Comparison of ENCODE assay signal across 36 cellular contexts in genomic region chr15:99241752-99242151, GRCh38. TPM values are rescaled to one million over a fixed set of nuclear protein-coding genes. Genes with fewer than 3 reads are reported as not detected.
DNase-seq lines count a peak whose midpoint lies in the region; ATAC-seq, FAIRE-seq and TF ChIP-seq lines count a peak whose summit lies in the region.
"Had no signal": no experiment of that assay in that cellular context is flagged by ENCODE, and none has a peak within 500 bp of the region (broad histone marks: within the 10 kb centered on the region; RNA-seq: fewer than 3 reads in every experiment).

No MANE protein-coding gene starts in this region.

- H3K4me2 ChIP-seq in trophoblast cell (ENCODE audit: low read length) = no peak overlapping the region
- H3K4me2 ChIP-seq: A549; BLaER1; BLaER1 treated with 17β-estradiol and CSF1 and Interleukin-3, amounts not matched to agents 10 nM and 100 nM had no signal

- H2AK5ac ChIP-seq in trophoblast cell (ENCODE audit: low read length) = no peak overlapping the region

- FAIRE-seq in GM12892 (lab: Jason Lieb, UNC) = peak; percentile 14
- FAIRE-seq: D721Med had no signal

- TF ChIP-seq POLR2A in GM12892 (IDR thresholded peaks at IDR 0.05; ENCODE audit: low read depth, low read length) (no peak), adrenal gland (IDR thresholded peaks at IDR 0.05) (no peak)

- H3K36me3 ChIP-seq in left ventricle myocardium inferior (peaks cover 26% of the 10 kb centered on the region), adrenal gland (replicated peaks in 1 of 2) (peaks cover 0 to 4% of the 10 kb centered on the region in 2 donors), trophoblast cell (ENCODE audit: control insufficient read depth in 1 of 2, insufficient read depth in 2 of 2, low read length in 2 of 2) (peaks cover 4 to 11% of the 10 kb centered on the region in 2 experiments)
- H3K36me3 ChIP-seq: BE2C; BLaER1; BLaER1 treated with 17β-estradiol and CSF1 and Interleukin-3, amounts not matched to agents 10 nM and 100 nM had no signal

- WGBS in adrenal gland, 4 donors = 32 to 73% (median 56%) methylated on average over 9 of the region's 9 CpGs
- no CpG with 5 or more reads among the region's 9 CpGs for WGBS in trophoblast cell (ENCODE audit: extremely low coverage, insufficient coverage, insufficient read length)

- H3K23ac ChIP-seq in trophoblast cell (ENCODE audit: low read length) = no peak overlapping the region

- H3K4me3 Mint-ChIP-seq in activated CD4-positive, alpha-beta T cell treated with anti-CD3 and anti-CD28 coated beads for 36 hours = no peak overlapping the region
- H3K4me3 Mint-ChIP-seq: B cell; CD14-positive monocyte; CD4-positive, alpha-beta memory T cell; CD4-positive, alpha-beta T cell; CD4-positive, CD25-positive, alpha-beta regulatory T cell; CD8-positive, alpha-beta memory T cell; CD8-positive, alpha-beta T cell had no signal

- H2BK5ac ChIP-seq in trophoblast cell (ENCODE audit: low read depth, low read length, poor library complexity) = no peak overlapping the region

- H2BK120ac ChIP-seq in trophoblast cell (ENCODE audit: insufficient read depth, low read length, poor library complexity) = peak overlapping the region; percentile 43

- H3K27ac ChIP-seq in left ventricle myocardium inferior (replicated peaks) = no peak overlapping the region
- no peak overlapping the region for H3K27ac ChIP-seq in adrenal gland
- no peak overlapping the region for H3K27ac ChIP-seq in trophoblast cell (ENCODE audit: low read depth, low read length)
- H3K27ac ChIP-seq: 22Rv1; A549; BLaER1; BLaER1 treated with 17β-estradiol and CSF1 and Interleukin-3, amounts not matched to agents 10 nM and 100 nM; C4-2B had no signal

- peak overlapping the region; percentile 16 for H3K9ac ChIP-seq in trophoblast cell (ENCODE audit: low read length)
- H3K9ac ChIP-seq: BLaER1; BLaER1 treated with 17β-estradiol and CSF1 and Interleukin-3, amounts not matched to agents 10 nM and 100 nM had no signal

- H3K4me3 ChIP-seq in left ventricle myocardium inferior (no peak overlapping the region), adrenal gland (no peak overlapping the region), trophoblast cell (ENCODE audit: low read depth, low read length) (no peak overlapping the region)
- H3K4me3 ChIP-seq: A549; BLaER1; BLaER1 treated with 17β-estradiol and CSF1 and Interleukin-3, amounts not matched to agents 10 nM and 100 nM had no signal

- no peak for DNase-seq in Right ventricle myocardium inferior (ENCODE audit: missing footprints)
- DNase-seq in left ventricle myocardium inferior = no peak
- DNase-seq in GM12892 (ENCODE audit: insufficient read length) = no peak
- DNase-seq in adrenal gland = peak in 5 of 7 donors; percentile 24 to 61 (median 45)
- DNase-seq in trophoblast cell = no peak
- DNase-seq in activated CD4-positive, alpha-beta T cell treated with anti-CD3 and anti-CD28 coated beads for 36 hours = no peak
- no peak for DNase-seq in NCI-H524 (lab: John Stamatoyannopoulos, UW)
- DNase-seq: 8988T; ACHN; AML-193; BE2C; C1 segment of cervical spinal cord; Caco-2; Calu3; CD4-positive, alpha-beta memory T cell; CD4-positive, alpha-beta T cell; CD4-positive, CD25-positive, alpha-beta regulatory T cell; CD8-positive, alpha-beta memory T cell; CD8-positive, alpha-beta T cell; COR-L47; DMS 273 treated with DMSO at 0.1 percent for 48 hours; DMS153; DMS53; DMS79; DMS79 treated with DMSO at 0.1 percent for 48 hours; DND-41; EL had no signal

- CTCF ChIA-PET in activated CD4-positive, alpha-beta T cell treated with anti-CD3 and anti-CD28 coated beads for 36 hours (lab: Charles Lee) = no interaction called here

- H4K8ac ChIP-seq in trophoblast cell (ENCODE audit: low read depth, low read length) = no peak overlapping the region

- H3K9me3 Mint-ChIP-seq in activated CD4-positive, alpha-beta T cell treated with anti-CD3 and anti-CD28 coated beads for 36 hours (ENCODE audit: low read depth) = no peaks in the 10 kb centered on the region
- H3K9me3 Mint-ChIP-seq: CD14-positive monocyte; CD4-positive, alpha-beta memory T cell; CD4-positive, alpha-beta T cell; CD8-positive, alpha-beta memory T cell; CD8-positive, alpha-beta T cell had no signal

- no peak overlapping the region for H3K18ac ChIP-seq in trophoblast cell (ENCODE audit: low read length)

- TF ChIP-seq CTCF in left ventricle myocardium inferior (IDR thresholded peaks at IDR 0.05; ENCODE audit: borderline replicate concordance) (no peak), adrenal gland (IDR thresholded peaks at IDR 0.05) (no peak)

- ATAC-seq in Right ventricle myocardium inferior (peak; percentile 10), HG03565 (IDR thresholded peaks at IDR 0.05; ENCODE audit: unreplicated experiment) (no peak)
- ATAC-seq in activated CD4-positive, alpha-beta T cell treated with anti-CD3 and anti-CD28 coated beads for 36 hours = no peak
- ATAC-seq: A549; CD8-positive, alpha-beta T cell had no signal

- no peak overlapping the region for H4K91ac ChIP-seq in trophoblast cell (ENCODE audit: low read depth, low read length)

- H3K27me3 ChIP-seq in left ventricle myocardium inferior (ENCODE audit: low read depth) (no peaks in the 10 kb centered on the region), adrenal gland (no peaks in the 10 kb centered on the region), trophoblast cell (ENCODE audit: insufficient read depth, low read length) (no peaks in the 10 kb centered on the region)
- H3K27me3 ChIP-seq: BE2C; BLaER1; BLaER1 treated with 17β-estradiol and CSF1 and Interleukin-3, amounts not matched to agents 10 nM and 100 nM had no signal

- H3K79me1 ChIP-seq in trophoblast cell (ENCODE audit: low read length) = no peaks in the 10 kb centered on the region

- peaks cover 8% of the 10 kb centered on the region for H3K4me1 ChIP-seq in left ventricle myocardium inferior
- H3K4me1 ChIP-seq in adrenal gland (replicated peaks in 1 of 2) = no peaks in the 10 kb centered on the region
- H3K4me1 ChIP-seq in trophoblast cell (ENCODE audit: control insufficient read depth in 1 of 2, insufficient read depth in 2 of 2, low read length in 2 of 2) = no peaks in the 10 kb centered on the region
- H3K4me1 ChIP-seq: A549, BE2C, BLaER1, Caco-2 had no signal

- H3K9me3 ChIP-seq in left ventricle myocardium inferior (replicated peaks) (no peaks in the 10 kb centered on the region), adrenal gland (replicated peaks in 1 of 3) (no peaks in the 10 kb centered on the region), trophoblast cell (ENCODE audit: insufficient read depth, low read depth, low read length) (no peaks in the 10 kb centered on the region)
- H3K9me3 ChIP-seq: A549; BE2C; BLaER1; BLaER1 treated with 17β-estradiol and CSF1 and Interleukin-3, amounts not matched to agents 10 nM and 100 nM; Caco-2 had no signal

- no peak overlapping the region for H3K4ac ChIP-seq in trophoblast cell (ENCODE audit: low read depth, low read length)

- peaks cover 4% of the 10 kb centered on the region for H3K27me3 Mint-ChIP-seq in activated CD4-positive, alpha-beta T cell treated with anti-CD3 and anti-CD28 coated beads for 36 hours
- H3K27me3 Mint-ChIP-seq: B cell had no signal

- no peak overlapping the region for H3K14ac ChIP-seq in trophoblast cell (ENCODE audit: low read length)

- intact Hi-C loops in Right ventricle myocardium inferior (cut with DNase I) = no loop called here
- intact Hi-C loops in left ventricle myocardium inferior (cut with micrococcal nuclease) = no loop called here
- intact Hi-C loops in adrenal gland (cut with DNase I) = no loop called here
- intact Hi-C loops in activated CD4-positive, alpha-beta T cell treated with anti-CD3 and anti-CD28 coated beads for 36 hours (cut with DNase I, micrococcal nuclease) = no loop called here

- H3K36me3 Mint-ChIP-seq in activated CD4-positive, alpha-beta T cell treated with anti-CD3 and anti-CD28 coated beads for 36 hours (ENCODE audit: low read depth) = no peaks in the 10 kb centered on the region
- H3K36me3 Mint-ChIP-seq: CD4-positive, alpha-beta memory T cell; CD8-positive, alpha-beta memory T cell; CD8-positive, alpha-beta T cell had no signal

- POLR2A ChIA-PET in activated CD4-positive, alpha-beta T cell treated with anti-CD3 and anti-CD28 coated beads for 36 hours (lab: Charles Lee) = interaction anchor here (0.6 kb wide), 1 partner anchor 195 kb away, joined by 5 read pairs; no protein-coding TSS in a partner anchor

- H3K4me1 Mint-ChIP-seq in activated CD4-positive, alpha-beta T cell treated with anti-CD3 and anti-CD28 coated beads for 36 hours = peaks cover 4% of the 10 kb centered on the region
- H3K4me1 Mint-ChIP-seq: CD14-positive monocyte; CD4-positive, alpha-beta memory T cell; CD8-positive, alpha-beta memory T cell had no signal

- H2BK12ac ChIP-seq in trophoblast cell (ENCODE audit: low read length) = no peak overlapping the region

- no peak overlapping the region for H4K12ac ChIP-seq in trophoblast cell (ENCODE audit: low read depth, low read length)

- no peaks in the 10 kb centered on the region for H3K79me2 ChIP-seq in trophoblast cell (ENCODE audit: control insufficient read depth, insufficient read depth, low read length, poor library complexity)

- no peak overlapping the region for H3K27ac Mint-ChIP-seq in activated CD4-positive, alpha-beta T cell treated with anti-CD3 and anti-CD28 coated beads for 36 hours
- H3K27ac Mint-ChIP-seq: B cell; CD4-positive, alpha-beta memory T cell; CD4-positive, alpha-beta T cell; CD4-positive, CD25-positive, alpha-beta regulatory T cell; CD8-positive, alpha-beta T cell had no signal

- no peak overlapping the region for H2AFZ ChIP-seq in trophoblast cell (ENCODE audit: insufficient read depth, low read length, poor library complexity)

RNA-seq across cellular contexts. Expression of gene TTC23, which starts 7.6 kb away (rescaled TPM):
- 13.0 TPM for total RNA-seq in Right ventricle myocardium inferior
- total RNA-seq in left ventricle myocardium inferior = 11.4 TPM
- 7.2 TPM for polyA plus RNA-seq in GM12892 (2012; ENCODE audit: missing spikeins)
- 10 to 100 TPM; 11.1 to 42.0 (median 25.6) TPM for total RNA-seq in adrenal gland
- polyA plus RNA-seq in adrenal gland = 10 to 100 TPM; 10.9 to 20.4 (median 16.2) TPM
- polyA plus RNA-seq in trophoblast cell (2013) = 16.5 and 19.2 TPM in 2 replicates
- 1 to 10 TPM; 5.5 to 9.0 TPM for total RNA-seq in activated CD4-positive, alpha-beta T cell treated with anti-CD3 and anti-CD28 coated beads for 36 hours

RNA-seq across cellular contexts. Expression of gene LRRC28, which starts 9.5 kb away (rescaled TPM):
- total RNA-seq in Right ventricle myocardium inferior (18.7 TPM), left ventricle myocardium inferior (22.9 TPM), adrenal gland (10 to 100 TPM; 17.8 to 49.8 (median 23.3) TPM)
- polyA plus RNA-seq in GM12892 (2012; ENCODE audit: missing spikeins) = 20.5 TPM
- 10 to 100 TPM in 1 of 3 donors, 1 to 10 TPM in 2; 4.4 to 20.6 (median 7.0) TPM for polyA plus RNA-seq in adrenal gland
- 18.4 and 18.5 TPM in 2 replicates for polyA plus RNA-seq in trophoblast cell (2013)
- total RNA-seq in activated CD4-positive, alpha-beta T cell treated with anti-CD3 and anti-CD28 coated beads for 36 hours = 10 to 100 TPM; 15.2 to 18.2 TPM

Comparison
In these comparisons a context has a peak if more than half of its experiments do, and no peak if none do; other contexts are left out.
1. DNase-seq: peak in adrenal gland (5 of 7); none in Right ventricle myocardium inferior (single experiment), left ventricle myocardium inferior (single experiment), GM12892 (single experiment), trophoblast cell (0 of 2), activated CD4-positive, alpha-beta T cell treated with anti-CD3 and anti-CD28 coated beads for 36 hours (single experiment) and NCI-H524 (0 of 2).